In the genomic region with DNA sequence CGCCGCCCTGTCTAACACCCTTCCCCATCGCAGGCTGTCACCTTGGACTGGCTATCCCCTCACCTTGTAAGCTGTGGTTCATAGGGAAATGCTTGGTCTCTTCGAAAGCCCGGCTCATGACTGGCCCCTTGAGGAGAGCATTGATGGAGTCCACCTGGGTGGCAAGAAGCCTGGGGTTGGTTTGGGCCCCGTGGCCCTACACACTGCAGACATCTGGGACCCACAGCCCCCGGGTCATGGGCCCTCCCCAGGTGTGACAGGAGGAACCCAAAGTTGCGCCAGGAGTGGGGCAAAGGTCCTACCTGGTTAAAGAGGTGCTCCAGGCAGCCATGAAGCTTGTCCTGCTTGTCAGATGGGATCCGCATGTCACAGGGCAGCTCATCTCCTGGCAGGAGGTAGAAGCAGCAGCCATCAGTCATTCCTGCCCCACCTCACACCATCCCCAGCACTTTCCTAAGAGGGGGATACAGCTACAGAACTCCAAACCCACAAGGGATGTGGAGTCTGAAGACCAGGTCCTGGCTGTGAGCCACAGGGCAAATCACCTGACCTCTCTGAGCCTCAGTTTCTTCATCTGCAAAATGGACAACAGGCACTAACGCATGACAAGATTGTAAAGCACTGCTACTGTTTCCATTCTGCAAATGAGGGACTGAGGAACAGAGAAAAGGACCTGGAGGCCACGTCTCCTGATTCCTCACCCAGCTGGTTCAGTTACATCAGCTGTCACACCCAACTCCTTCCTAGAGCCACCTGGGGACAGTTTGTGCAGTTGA, we compare ENCODE assay signal across 17 cellular contexts.
DNase-seq lines count a peak whose midpoint lies in the region; ATAC-seq, FAIRE-seq and TF ChIP-seq lines count a peak whose summit lies in the region.
"Had no signal": no experiment of that assay in that cellular context is flagged by ENCODE, and none has a peak within 500 bp of the region (broad histone marks: within the 10 kb centered on the region; RNA-seq: fewer than 3 reads in every experiment).

No MANE protein-coding gene starts in this region.

- H2AFZ ChIP-seq in neuronal stem cell (ENCODE audit: low read length): no peak overlapping the region

- H3K27ac ChIP-seq in neuronal stem cell (replicated peaks; ENCODE audit: low read length): no peak overlapping the region

- H3K27ac Mint-ChIP-seq in central memory CD8-positive, alpha-beta T cell (ENCODE audit: low read depth): peak overlapping the region; percentile 71
- H3K27ac Mint-ChIP-seq in Calu3 (ENCODE audit: unreplicated experiment): no peak overlapping the region
- no peak overlapping the region for H3K27ac Mint-ChIP-seq in activated naive CD8-positive, alpha-beta T cell treated with anti-CD3 and anti-CD28 coated beads for 36 hours
- H3K27ac Mint-ChIP-seq: B cell; CD8-positive, alpha-beta T cell had no signal

- no peak overlapping the region for H2BK12ac ChIP-seq in neuronal stem cell (ENCODE audit: low read length)

- H3K9me3 ChIP-seq in neuronal stem cell (replicated peaks in 1 of 2; ENCODE audit: control insufficient read depth in 2 of 2, insufficient read depth in 1 of 2, low read depth in 1 of 2, low read length in 2 of 2): no peaks in the 10 kb centered on the region
- H3K9me3 ChIP-seq: BLaER1 treated with 17β-estradiol and CSF1 and Interleukin-3, amounts not matched to agents 10 nM and 100 nM; HAP-1 had no signal

- no peak overlapping the region for H2AK5ac ChIP-seq in neuronal stem cell (ENCODE audit: low read depth, low read length)

- ATAC-seq in central memory CD8-positive, alpha-beta T cell (replicated peaks; ENCODE audit: extremely low read depth, poor library complexity, severe bottlenecking): no peak
- ATAC-seq: CD8-positive, alpha-beta T cell; GM12878 had no signal

- no peak overlapping the region for H2BK120ac ChIP-seq in neuronal stem cell (ENCODE audit: low read depth, low read length)

- no peaks in the 10 kb centered on the region for H3K27me3 Mint-ChIP-seq in central memory CD8-positive, alpha-beta T cell
- H3K27me3 Mint-ChIP-seq in Calu3 (ENCODE audit: unreplicated experiment): peaks cover 37% of the 10 kb centered on the region
- H3K27me3 Mint-ChIP-seq in activated naive CD8-positive, alpha-beta T cell treated with anti-CD3 and anti-CD28 coated beads for 36 hours: no peaks in the 10 kb centered on the region
- H3K27me3 Mint-ChIP-seq: B cell had no signal

- no peaks in the 10 kb centered on the region for H3K9me3 Mint-ChIP-seq in central memory CD8-positive, alpha-beta T cell
- no peaks in the 10 kb centered on the region for H3K9me3 Mint-ChIP-seq in Calu3 (ENCODE audit: low read depth, unreplicated experiment)
- H3K9me3 Mint-ChIP-seq in activated naive CD8-positive, alpha-beta T cell treated with anti-CD3 and anti-CD28 coated beads for 36 hours: no peaks in the 10 kb centered on the region
- H3K9me3 Mint-ChIP-seq: CD8-positive, alpha-beta T cell had no signal

- H4K91ac ChIP-seq in neuronal stem cell (ENCODE audit: low read depth, low read length, poor library complexity): no peak overlapping the region

- no peak overlapping the region for H2BK5ac ChIP-seq in neuronal stem cell (ENCODE audit: low read length)

- no peak overlapping the region for H3K23ac ChIP-seq in neuronal stem cell (ENCODE audit: low read depth, low read length, poor library complexity)

- no TSS peak for BruUV-seq in Calu3 (replicated peaks; lab: Mats Ljungman, UMichigan)

- no peak for DNase-seq in HTR-8/SVneo (ENCODE audit: insufficient read length, low spot score)
- DNase-seq in central memory CD8-positive, alpha-beta T cell (ENCODE audit: low spot score in 2 of 2): no peak
- DNase-seq in neuronal stem cell (ENCODE audit: low spot score): no peak
- no peak for DNase-seq in urothelium cell line (ENCODE audit: low spot score)
- no peak for DNase-seq in Calu3
- no peak for DNase-seq in activated naive CD8-positive, alpha-beta T cell treated with anti-CD3 and anti-CD28 coated beads for 36 hours
- no peak for DNase-seq in NK-92 treated with Interleukin-12 subunit alpha and Interleukin-12 subunit beta, amount 100 ng/mL, for 24 hours (lab: John Stamatoyannopoulos, UW)
- DNase-seq: CD8-positive, alpha-beta T cell; DMS 273 treated with DMSO at 0.1 percent for 48 hours; DMS53; DND-41; EL had no signal

- no peak overlapping the region for H4K8ac ChIP-seq in neuronal stem cell (ENCODE audit: low read depth, low read length)

- peak; percentile 80 for FAIRE-seq in HTR-8/SVneo (lab: Jason Lieb, UNC)
- FAIRE-seq in urothelium cell line (lab: Jason Lieb, UNC): peak; percentile 59
- FAIRE-seq: GM12878, GM19239 had no signal

- no peak overlapping the region for H3K9ac ChIP-seq in neuronal stem cell (ENCODE audit: low read depth, low read length, poor library complexity)
- H3K9ac ChIP-seq: BLaER1 treated with 17β-estradiol and CSF1 and Interleukin-3, amounts not matched to agents 10 nM and 100 nM had no signal

- CTCF ChIA-PET in Calu3 (lab: Charles Lee): interaction anchor here (0.7 to 1.1 kb wide), 2 partner anchors 26 to 264 kb away, joined by 3 read pairs; no protein-coding TSS in a partner anchor

- no peak overlapping the region for H2BK15ac ChIP-seq in neuronal stem cell (ENCODE audit: low read length)

- no peak overlapping the region for H3K4me2 ChIP-seq in neuronal stem cell (ENCODE audit: insufficient read depth, low read length, poor library complexity, severe bottlenecking)

- intact Hi-C loops in Calu3 (cut with micrococcal nuclease; ENCODE audit: unreplicated experiment): no loop called here

- WGBS in neuronal stem cell (ENCODE audit: extremely low coverage in 2 of 2, insufficient read length in 2 of 2, insufficient replicate concordance in 1 of 2), 2 donors: no CpG with 5 or more reads among the region's 11 CpGs

- no peak for TF ChIP-seq CTCF in Calu3 (IDR thresholded peaks at IDR 0.05; ENCODE audit: unreplicated experiment)

- H3K27me3 ChIP-seq in neuronal stem cell (ENCODE audit: control insufficient read depth in 3 of 3, insufficient read depth in 3 of 3, low read depth in 1 of 3, low read length in 3 of 3): no peaks in the 10 kb centered on the region
- H3K27me3 ChIP-seq: BLaER1 treated with 17β-estradiol and CSF1 and Interleukin-3, amounts not matched to agents 10 nM and 100 nM had no signal

- H3K4me3 ChIP-seq in neuronal stem cell (ENCODE audit: low read length in 2 of 2): peak overlapping the region in 1 of 2 donors; percentile 60
- H3K4me3 ChIP-seq: BLaER1 treated with 17β-estradiol and CSF1 and Interleukin-3, amounts not matched to agents 10 nM and 100 nM; GM12878; HAP-1 had no signal

- H3K36me3 Mint-ChIP-seq in central memory CD8-positive, alpha-beta T cell (ENCODE audit: insufficient read depth): peaks cover 80% of the 10 kb centered on the region
- no peaks in the 10 kb centered on the region for H3K36me3 Mint-ChIP-seq in Calu3 (ENCODE audit: insufficient read depth, unreplicated experiment)
- peaks cover 10% of the 10 kb centered on the region for H3K36me3 Mint-ChIP-seq in activated naive CD8-positive, alpha-beta T cell treated with anti-CD3 and anti-CD28 coated beads for 36 hours

- H3K36me3 ChIP-seq in neuronal stem cell (replicated peaks in 1 of 2; ENCODE audit: control insufficient read depth in 2 of 2, insufficient read depth in 2 of 2, low read length in 2 of 2): peaks cover 11 to 99% of the 10 kb centered on the region in 2 donors
- H3K36me3 ChIP-seq: HAP-1 had no signal

- H3K79me1 ChIP-seq in neuronal stem cell (ENCODE audit: low read depth, low read length): no peaks in the 10 kb centered on the region

- no peak overlapping the region for H3K4ac ChIP-seq in neuronal stem cell (ENCODE audit: low read length)

- no peak overlapping the region for H3K14ac ChIP-seq in neuronal stem cell (ENCODE audit: low read length)

- no peak overlapping the region for H3K4me3 Mint-ChIP-seq in central memory CD8-positive, alpha-beta T cell
- H3K4me3 Mint-ChIP-seq in Calu3 (ENCODE audit: low read depth, unreplicated experiment): no peak overlapping the region
- no peak overlapping the region for H3K4me3 Mint-ChIP-seq in activated naive CD8-positive, alpha-beta T cell treated with anti-CD3 and anti-CD28 coated beads for 36 hours
- H3K4me3 Mint-ChIP-seq: B cell; CD8-positive, alpha-beta T cell had no signal

- peaks cover 17% of the 10 kb centered on the region for H3K4me1 Mint-ChIP-seq in central memory CD8-positive, alpha-beta T cell
- H3K4me1 Mint-ChIP-seq in Calu3 (ENCODE audit: low read depth, unreplicated experiment): peaks cover 14% of the 10 kb centered on the region
- no peaks in the 10 kb centered on the region for H3K4me1 Mint-ChIP-seq in activated naive CD8-positive, alpha-beta T cell treated with anti-CD3 and anti-CD28 coated beads for 36 hours
- H3K4me1 Mint-ChIP-seq: B cell had no signal

- peak overlapping the region; percentile 60 for H3K18ac ChIP-seq in neuronal stem cell (ENCODE audit: low read length)

- H3K4me1 ChIP-seq in neuronal stem cell (ENCODE audit: control insufficient read depth in 2 of 2, insufficient read depth in 1 of 2, low read depth in 1 of 2, low read length in 2 of 2): no peaks in the 10 kb centered on the region
- H3K4me1 ChIP-seq: HAP-1 had no signal
